Comparison of ENCODE assay signal across 21 cellular contexts in the genomic region with DNA sequence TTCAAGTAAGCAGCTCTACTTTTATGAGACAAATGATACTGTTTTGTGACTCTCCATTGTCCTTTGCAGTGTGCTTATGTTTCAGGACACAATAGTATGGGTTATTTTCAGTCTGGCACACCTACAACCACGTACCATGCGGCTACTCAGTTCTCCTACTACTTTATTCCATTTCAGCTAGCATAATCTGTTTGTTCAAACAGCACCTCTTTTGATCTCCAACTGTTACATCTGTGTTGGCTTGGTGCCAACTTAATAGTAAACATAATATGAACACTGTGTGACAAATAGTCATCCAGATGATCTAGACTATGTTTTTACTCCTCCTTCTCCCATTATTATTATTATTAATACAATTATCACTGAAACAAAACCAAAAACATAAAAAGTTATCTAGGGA. TPM values are rescaled to one million over a fixed set of nuclear protein-coding genes. Genes with fewer than 3 reads are reported as not detected.
DNase-seq lines count a peak whose midpoint lies in the region; ATAC-seq, FAIRE-seq and TF ChIP-seq lines count a peak whose summit lies in the region.
"Had no signal": no experiment of that assay in that cellular context is flagged by ENCODE, and none has a peak within 500 bp of the region (broad histone marks: within the 10 kb centered on the region; RNA-seq: fewer than 3 reads in every experiment).

No MANE protein-coding gene starts in this region.

- no peak overlapping the region for H3K4me2 ChIP-seq in H1 (ENCODE audit: insufficient read depth in 1 of 2, low read depth in 2 of 2, low read length in 2 of 2)

- no peak overlapping the region for H2AFZ ChIP-seq in H1 (ENCODE audit: low read length)

- H3K14ac ChIP-seq in H1 (ENCODE audit: insufficient read length), result no peak overlapping the region

- H3K36me3 Mint-ChIP-seq in activated CD4-positive, alpha-beta memory T cell treated with anti-CD3 and anti-CD28 coated beads, Interleukin-2, amount 10 ng/mL, durations not matched to agents 7 days and 5 days (ENCODE audit: low read depth), result no peaks in the 10 kb centered on the region
- no peaks in the 10 kb centered on the region for H3K36me3 Mint-ChIP-seq in CD14-positive monocyte
- H3K36me3 Mint-ChIP-seq: CD8-positive, alpha-beta memory T cell had no signal

- H3K36me3 ChIP-seq in H1 (ENCODE audit: control insufficient read depth in 2 of 4, insufficient read depth in 4 of 4, low read length in 3 of 4), result no peaks in the 10 kb centered on the region; a peak in 1 of 8 replicates
- H3K36me3 ChIP-seq: cardiac muscle cell, uterus had no signal

- H3K4me1 ChIP-seq in H1 (replicated peaks in 1 of 4; ENCODE audit: control insufficient read depth in 3 of 4, insufficient read depth in 4 of 4, low read length in 3 of 4), result peaks cover 3 to 29% (median 19%) of the 10 kb centered on the region in 4 experiments; a peak in 6 of 7 replicates
- H3K4me1 ChIP-seq: uterus had no signal

- no peak overlapping the region for H3K9ac ChIP-seq in H1 (replicated peaks in 1 of 4; ENCODE audit: extremely low read depth in 1 of 4, low read depth in 3 of 4, low read length in 3 of 4)

- H3K27me3 Mint-ChIP-seq in activated CD4-positive, alpha-beta memory T cell treated with anti-CD3 and anti-CD28 coated beads, Interleukin-2, amount 10 ng/mL, durations not matched to agents 7 days and 5 days, result peaks cover 3% of the 10 kb centered on the region
- H3K27me3 Mint-ChIP-seq in CD14-positive monocyte (ENCODE audit: low read depth in 3 of 3), result peaks cover 0 to 2% (median 1%) of the 10 kb centered on the region in 3 donors

- H4K91ac ChIP-seq in H1 (replicated peaks; ENCODE audit: insufficient read length, low read length), result no peak overlapping the region

- H3K4me1 Mint-ChIP-seq in activated CD4-positive, alpha-beta memory T cell treated with anti-CD3 and anti-CD28 coated beads, Interleukin-2, amount 10 ng/mL, durations not matched to agents 7 days and 5 days, result no peaks in the 10 kb centered on the region
- no peaks in the 10 kb centered on the region for H3K4me1 Mint-ChIP-seq in CD14-positive monocyte
- H3K4me1 Mint-ChIP-seq: activated naive CD8-positive, alpha-beta T cell treated with anti-CD3 and anti-CD28 coated beads, Interleukin-2, amount 50 U/mL, for 24 hours; CD8-positive, alpha-beta memory T cell had no signal

- H3K23ac ChIP-seq in H1 (ENCODE audit: insufficient read length), result no peak overlapping the region

- H3K9me3 Mint-ChIP-seq in activated CD4-positive, alpha-beta memory T cell treated with anti-CD3 and anti-CD28 coated beads, Interleukin-2, amount 10 ng/mL, durations not matched to agents 7 days and 5 days, result no peaks in the 10 kb centered on the region
- H3K9me3 Mint-ChIP-seq in CD14-positive monocyte, result no peaks in the 10 kb centered on the region
- H3K9me3 Mint-ChIP-seq: activated naive CD8-positive, alpha-beta T cell treated with anti-CD3 and anti-CD28 coated beads, Interleukin-2, amount 50 U/mL, for 24 hours; activated T-helper 1 cell treated with anti-CD3 and anti-CD28 coated beads, Interleukin-12 subunit alpha, Interleukin-12 subunit beta, Interleukin-2, Interleukin-4 antibody, amounts not matched to agents 30 ng/mL and 10 ng/mL and 1 ng/mL, durations not matched to agents 14 hours and 24 hours and 36 hours; CD8-positive, alpha-beta memory T cell had no signal

- no peak overlapping the region for H2AK5ac ChIP-seq in H1 (ENCODE audit: low read depth, low read length)

- peak overlapping the region; percentile 73 for H2BK20ac ChIP-seq in H1 (ENCODE audit: low read length)

- no peak overlapping the region for H3K4me3 ChIP-seq in H1 (ENCODE audit: extremely low read depth in 1 of 4, insufficient read depth in 2 of 4, low read depth in 3 of 4, low read length in 4 of 4)
- H3K4me3 ChIP-seq: cardiac muscle cell, uterus had no signal

- H4K8ac ChIP-seq in H1 (ENCODE audit: extremely low read depth, insufficient read depth, low read length), result no peak overlapping the region

- CTCF ChIA-PET in H1 (lab: Charles Lee; ENCODE audit: partially characterized antibody), result interaction anchor here (0.6 to 1.9 kb wide), 3 partner anchors 18 to 212 kb away, joined by 3 to 5 read pairs (median 4); no protein-coding TSS in a partner anchor
- CTCF ChIA-PET in activated CD4-positive, alpha-beta memory T cell treated with anti-CD3 and anti-CD28 coated beads, Interleukin-2, amount 10 ng/mL, durations not matched to agents 7 days and 5 days (lab: Charles Lee), result no interaction called here

- WGBS in H1 (ENCODE audit: extremely low coverage in 1 of 2, insufficient coverage in 1 of 2, insufficient read length in 1 of 2, insufficient replicate concordance in 2 of 2, low coverage in 1 of 2, low lambda C conversion rate in 2 of 2, missing lambda C conversion rate in 1 of 2), 2 experiments, result 88% methylated on average over 2 of the region's 2 CpGs; no CpG with 5 or more reads in 1 of the 2 experiments

- POLR2A ChIA-PET in H1 (lab: Charles Lee; ENCODE audit: partially characterized antibody), result no interaction called here
- POLR2A ChIA-PET in activated CD4-positive, alpha-beta memory T cell treated with anti-CD3 and anti-CD28 coated beads, Interleukin-2, amount 10 ng/mL, durations not matched to agents 7 days and 5 days (lab: Charles Lee), result no interaction called here

- intact Hi-C loops in CD14-positive monocyte (cut with micrococcal nuclease), result no loop called here

- H3K27me3 ChIP-seq in H1 (replicated peaks in 1 of 4; ENCODE audit: control insufficient read depth in 3 of 4, extremely low read depth in 1 of 4, insufficient read depth in 3 of 4, low read length in 3 of 4), result no peaks in the 10 kb centered on the region
- H3K27me3 ChIP-seq: cardiac muscle cell, uterus had no signal

- no peak overlapping the region for H3K27ac ChIP-seq in H1 (ENCODE audit: low read depth, low read length)
- H3K27ac ChIP-seq: cardiac muscle cell, uterus had no signal

- no peak overlapping the region for H3K4ac ChIP-seq in H1 (replicated peaks; ENCODE audit: insufficient read length, low read depth, low read length)

- no peak for FAIRE-seq in H1 (lab: Jason Lieb, UNC)
- FAIRE-seq: GM12892 had no signal

- ATAC-seq in GM21360 (IDR thresholded peaks at IDR 0.05; ENCODE audit: unreplicated experiment), result no peak
- ATAC-seq: activated naive CD8-positive, alpha-beta T cell treated with anti-CD3 and anti-CD28 coated beads, Interleukin-2, amount 50 U/mL, for 24 hours had no signal

- no peaks in the 10 kb centered on the region for H4K20me1 ChIP-seq in H1 (replicated peaks in 1 of 2; ENCODE audit: control insufficient read depth in 1 of 2, insufficient read depth in 2 of 2, low read length in 2 of 2)

- no peak overlapping the region for H2BK15ac ChIP-seq in H1 (ENCODE audit: low read length)

- no peak for TF ChIP-seq EP300 in H1 (IDR thresholded peaks at IDR 0.05; ENCODE audit: borderline replicate concordance in 1 of 2, low read depth in 2 of 2, low read length in 2 of 2)

- no peak for TF ChIP-seq POLR2A in H1 (IDR thresholded peaks at IDR 0.05; ENCODE audit: control extremely low read depth in 1 of 2, low read depth in 2 of 2, low read length in 2 of 2)

- H2BK5ac ChIP-seq in H1 (ENCODE audit: low read depth, low read length), result no peak overlapping the region

- H3K79me1 ChIP-seq in H1 (ENCODE audit: low read depth, low read length), result no peaks in the 10 kb centered on the region

- H2BK12ac ChIP-seq in H1 (ENCODE audit: low read depth, low read length), result no peak overlapping the region

- H3K27ac Mint-ChIP-seq in activated CD4-positive, alpha-beta memory T cell treated with anti-CD3 and anti-CD28 coated beads, Interleukin-2, amount 10 ng/mL, durations not matched to agents 7 days and 5 days, result no peak overlapping the region
- H3K27ac Mint-ChIP-seq in CD14-positive monocyte, result no peak overlapping the region
- H3K27ac Mint-ChIP-seq: activated naive CD8-positive, alpha-beta T cell treated with anti-CD3 and anti-CD28 coated beads, Interleukin-2, amount 50 U/mL, for 24 hours; activated T-helper 1 cell treated with anti-CD3 and anti-CD28 coated beads, Interleukin-12 subunit alpha, Interleukin-12 subunit beta, Interleukin-2, Interleukin-4 antibody, amounts not matched to agents 30 ng/mL and 10 ng/mL and 1 ng/mL, durations not matched to agents 14 hours and 24 hours and 36 hours; CD8-positive, alpha-beta memory T cell had no signal

- H2BK120ac ChIP-seq in H1 (replicated peaks; ENCODE audit: low read depth, low read length), result peak overlapping the region; percentile 59

- no peak overlapping the region for H3K56ac ChIP-seq in H1 (replicated peaks; ENCODE audit: insufficient read length, low read depth, low read length)

- DNase-seq in DMS153 treated with DMSO at 0.1 percent for 48 hours (lab: John Stamatoyannopoulos, UW; ENCODE audit: unreplicated experiment) (peak; percentile 81), NCI-H1436 treated with DMSO at 0.1 percent for 48 hours (lab: John Stamatoyannopoulos, UW) (peak; percentile 23), NCI-H510A (lab: John Stamatoyannopoulos, UW) (peak; percentile 72), H1 (ENCODE audit: low read depth in 1 of 2, low spot score in 2 of 2) (no peak), CD14-positive monocyte (ENCODE audit: low spot score) (no peak)
- no peak for DNase-seq in activated CD4-positive, alpha-beta memory T cell treated with anti-CD3 and anti-CD28 coated beads, Interleukin-2, amount 10 ng/mL, durations not matched to agents 7 days and 5 days
- DNase-seq in stimulated activated CD4-positive, alpha-beta T cell treated with anti-CD3 and anti-CD28 coated beads, Interleukin-12 subunit alpha, Interleukin-12 subunit beta, amount 100 ng/mL, for 4 hours, result no peak
- DNase-seq: activated naive CD8-positive, alpha-beta T cell treated with anti-CD3 and anti-CD28 coated beads, Interleukin-2, amount 50 U/mL, for 24 hours; CD8-positive, alpha-beta memory T cell; effector CD4-positive, alpha-beta T cell; GF-D8; HCEC 1CT; NK-92 treated with Interleukin-12 subunit alpha and Interleukin-12 subunit beta, amount 100 ng/mL, for 24 hours; nucleus accumbens; right cardiac atrium; T-helper 1 cell; uterus had no signal

- no peak overlapping the region for H4K5ac ChIP-seq in H1 (ENCODE audit: insufficient read length, low read depth, low read length)

- H3K23me2 ChIP-seq in H1 (ENCODE audit: low read depth, low read length), result no peaks in the 10 kb centered on the region

- H3K4me3 Mint-ChIP-seq in activated CD4-positive, alpha-beta memory T cell treated with anti-CD3 and anti-CD28 coated beads, Interleukin-2, amount 10 ng/mL, durations not matched to agents 7 days and 5 days, result no peak overlapping the region
- H3K4me3 Mint-ChIP-seq in CD14-positive monocyte, result no peak overlapping the region
- H3K4me3 Mint-ChIP-seq: activated naive CD8-positive, alpha-beta T cell treated with anti-CD3 and anti-CD28 coated beads, Interleukin-2, amount 50 U/mL, for 24 hours; activated T-helper 1 cell treated with anti-CD3 and anti-CD28 coated beads, Interleukin-12 subunit alpha, Interleukin-12 subunit beta, Interleukin-2, Interleukin-4 antibody, amounts not matched to agents 30 ng/mL and 10 ng/mL and 1 ng/mL, durations not matched to agents 14 hours and 24 hours and 36 hours; CD8-positive, alpha-beta memory T cell had no signal

- TF ChIP-seq RAD21 in H1 (IDR thresholded peaks at IDR 0.05 in 1 of 2, conservative IDR thresholded peaks at IDR 0.05 in 1 of 2; ENCODE audit: low read depth in 2 of 2, low read length in 2 of 2), result no peak

- TF ChIP-seq CTCF in H1 (IDR thresholded peaks at IDR 0.05; ENCODE audit: control extremely low read depth in 1 of 3, insufficient read depth in 1 of 3, low read depth in 1 of 3, low read length in 3 of 3) (no peak), CD14-positive monocyte (IDR thresholded peaks at IDR 0.05) (no peak)

- H3K79me2 ChIP-seq in H1 (ENCODE audit: control insufficient read depth in 1 of 2, insufficient read depth in 2 of 2, low read length in 2 of 2), result no peaks in the 10 kb centered on the region

- no peaks in the 10 kb centered on the region for H3K9me3 ChIP-seq in H1 (ENCODE audit: insufficient read depth in 2 of 2, low read depth in 1 of 2, low read length in 1 of 2)
- H3K9me3 ChIP-seq: uterus had no signal

- H3K18ac ChIP-seq in H1 (ENCODE audit: extremely low read depth, low read length), result no peak overlapping the region

RNA-seq across cellular contexts. Expression of gene MYO3B, which starts 40.5 kb away (rescaled TPM):
- total RNA-seq in H1 (2021; fragmentation: NEBNext Ultra II Directional; extraction: Animal tissue kit (Norgen Biotek cat#: 25700)), result 0.19 and 0.27 TPM in 2 replicates
- polyA plus RNA-seq in H1 (2011; rRNA removed) (0.11 and 0.17 TPM in 2 replicates), CD14-positive monocyte (not detected)
- 0.16 TPM for polyA plus RNA-seq in H1 (2011; cell fraction: cytosol; rRNA removed)
- polyA plus RNA-seq in H1 (2011; cell fraction: nucleus; rRNA removed), result 0.19 TPM
- 0.13 to 0.29 TPM (median 0.17 TPM) in 4 replicates for polyA plus RNA-seq in H1 (2012, experiment 1 of 2)
- polyA plus RNA-seq in H1 (2012, experiment 2 of 2), result not detected
- 0.12 TPM for polyA plus RNA-seq in H1 (2013, experiment 1 of 2)
- 0.15 TPM for polyA plus RNA-seq in H1 (2013, experiment 2 of 2)
- polyA minus RNA-seq in H1 (2011; rRNA and poly(A)+ RNA removed), result 0.98 and 1.4 TPM in 2 replicates
- polyA minus RNA-seq in H1 (2011; cell fraction: cytosol; rRNA and poly(A)+ RNA removed), result 0.22 TPM
- polyA minus RNA-seq in H1 (2011; cell fraction: nucleus; rRNA and poly(A)+ RNA removed), result 1.2 TPM
- total RNA-seq in activated CD4-positive, alpha-beta memory T cell treated with anti-CD3 and anti-CD28 coated beads, Interleukin-2, amount 10 ng/mL, durations not matched to agents 7 days and 5 days, result under 1 TPM; 0.18 to 0.38 TPM
- total RNA-seq: cardiac muscle cell, right cardiac atrium had no signal
- polyA plus RNA-seq: cardiac muscle cell, right cardiac atrium had no signal

Comparison
In these comparisons a context has a peak if more than half of its experiments do, and no peak if none do; other contexts are left out.
1. DNase-seq: peak in DMS153 treated with DMSO at 0.1 percent for 48 hours (single experiment), NCI-H1436 treated with DMSO at 0.1 percent for 48 hours (single experiment) and NCI-H510A (single experiment); none in H1 (0 of 2), activated CD4-positive, alpha-beta memory T cell treated with anti-CD3 and anti-CD28 coated beads, Interleukin-2, amount 10 ng/mL, durations not matched to agents 7 days and 5 days (single experiment), stimulated activated CD4-positive, alpha-beta T cell treated with anti-CD3 and anti-CD28 coated beads, Interleukin-12 subunit alpha, Interleukin-12 subunit beta, amount 100 ng/mL, for 4 hours (single experiment) and CD14-positive monocyte (single experiment).